Comparison of ENCODE assay signal across 1 cellular context in the genomic region with DNA sequence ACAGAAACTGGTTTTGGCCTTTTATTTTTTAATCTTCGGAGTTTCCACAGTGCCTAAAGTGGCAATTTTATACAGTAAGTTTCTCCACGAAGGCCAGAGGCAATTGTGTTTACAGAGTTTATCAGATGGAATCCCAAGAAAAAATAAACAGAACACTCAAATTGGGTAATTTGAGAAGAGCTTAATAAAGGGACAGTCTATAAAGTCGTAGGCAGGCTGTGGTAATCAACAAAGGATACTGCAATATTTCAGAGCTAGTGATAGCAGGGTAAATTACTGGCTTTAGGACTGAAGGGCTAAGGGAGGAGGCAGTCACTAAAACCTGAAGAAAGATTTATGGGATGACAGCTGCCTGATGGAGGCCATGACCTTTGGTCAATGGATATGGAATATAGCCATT. TPM values are rescaled to one million over a fixed set of nuclear protein-coding genes. Genes with fewer than 3 reads are reported as not detected.
"Had no signal": no experiment of that assay in that cellular context is flagged by ENCODE, and none has a peak within 500 bp of the region (broad histone marks: within the 10 kb centered on the region; RNA-seq: fewer than 3 reads in every experiment).

No MANE protein-coding gene starts in this region.

RNA-seq across cellular contexts. Expression of a gene that starts 14.3 kb away (rescaled TPM):
- total RNA-seq: activated CD4-positive, alpha-beta T cell treated with anti-CD3 and anti-CD28 coated beads, Interleukin-2, amount 10 ng/mL, durations not matched to agents 24 days and 14 days had no signal
